Comparison of ENCODE assay signal across 9 cellular contexts in genomic region chr10:101513733-101514132, GRCh38.
"Had no signal": no experiment of that assay in that cellular context is flagged by ENCODE, and none has a peak within 500 bp of the region (broad histone marks: within the 10 kb centered on the region; RNA-seq: fewer than 3 reads in every experiment).

No MANE protein-coding gene starts in this region.

- H3K9ac ChIP-seq: GM23248, KMS-11 had no signal

- H3K4me2 ChIP-seq: KMS-11 had no signal

- H3K4me3 Mint-ChIP-seq: H9, HFFc6 had no signal

- H3K27ac Mint-ChIP-seq: H9, HFFc6 had no signal

- H2AFZ ChIP-seq: GM23248 had no signal

- H3K4me3 ChIP-seq: GM23248 had no signal

- H3K27ac ChIP-seq: GM23248, HL-60, KMS-11 had no signal

- H3K9me3 Mint-ChIP-seq: H9, HFFc6 had no signal

- DNase-seq: GM23248, GOT3, H9, HCEC 1CT, HFFc6, IMR-90, KBM-7 had no signal
